In genomic region chr1:240577095-240577494, GRCh38 we compare ENCODE assay signal across 14 cellular contexts. TPM values are rescaled to one million over a fixed set of nuclear protein-coding genes. Genes with fewer than 3 reads are reported as not detected.
"Had no signal": no experiment of that assay in that cellular context is flagged by ENCODE, and none has a peak within 500 bp of the region (broad histone marks: within the 10 kb centered on the region; RNA-seq: fewer than 3 reads in every experiment).

No MANE protein-coding gene starts in this region.

- H3K27ac ChIP-seq: colonic mucosa, hepatocyte, neutrophil, right atrium auricular region had no signal

- H3K4me1 ChIP-seq: colonic mucosa, right atrium auricular region had no signal

- H3K27me3 ChIP-seq: colonic mucosa, hepatocyte, neutrophil, right atrium auricular region had no signal

- H3K27ac Mint-ChIP-seq: activated CD4-positive, alpha-beta memory T cell treated with anti-CD3 and anti-CD28 coated beads for 36 hours; activated naive CD8-positive, alpha-beta T cell treated with anti-CD3 and anti-CD28 coated beads, Interleukin-2, amount 50 U/mL, for 24 hours; mesothelial cell of epicardium had no signal

- H3K4me1 Mint-ChIP-seq: mesothelial cell of epicardium had no signal

- H3K9me3 Mint-ChIP-seq: activated naive CD8-positive, alpha-beta T cell treated with anti-CD3 and anti-CD28 coated beads, Interleukin-2, amount 50 U/mL, for 24 hours; mesothelial cell of epicardium had no signal

- H3K9me3 ChIP-seq: colonic mucosa, neutrophil, right atrium auricular region had no signal

- H2AFZ ChIP-seq: hepatocyte had no signal

- DNase-seq: activated CD4-positive, alpha-beta memory T cell treated with anti-CD3 and anti-CD28 coated beads for 36 hours; activated CD4-positive, CD25-positive, alpha-beta regulatory T cell treated with anti-CD3 and anti-CD28 coated beads, Interleukin-2, amount 50 U/mL, for 72 hours; activated T-cell treated with anti-CD3 and anti-CD28 coated beads, Interleukin-2, amount 50 U/mL, for 4 hours; colonic mucosa; effector CD4-positive, alpha-beta T cell; stimulated activated CD4-positive, alpha-beta T cell treated with anti-CD3 and anti-CD28 coated beads, Interleukin-2, amount 100 ng/mL, for 24 hours; substantia nigra; trophoblast cell had no signal

- H3K36me3 Mint-ChIP-seq: activated CD4-positive, alpha-beta memory T cell treated with anti-CD3 and anti-CD28 coated beads for 36 hours; mesothelial cell of epicardium had no signal

- H3K4me3 Mint-ChIP-seq: activated CD4-positive, alpha-beta memory T cell treated with anti-CD3 and anti-CD28 coated beads for 36 hours; mesothelial cell of epicardium had no signal

- H3K36me3 ChIP-seq: colonic mucosa, neutrophil, right atrium auricular region had no signal

- H3K4me3 ChIP-seq: colonic mucosa, hepatocyte had no signal

- H3K27me3 Mint-ChIP-seq: activated CD4-positive, alpha-beta memory T cell treated with anti-CD3 and anti-CD28 coated beads for 36 hours; activated naive CD8-positive, alpha-beta T cell treated with anti-CD3 and anti-CD28 coated beads, Interleukin-2, amount 50 U/mL, for 24 hours had no signal

RNA-seq across cellular contexts. Expression of gene GREM2, which starts 34.9 kb away (rescaled TPM):
- total RNA-seq: activated T-cell treated with anti-CD3 and anti-CD28 coated beads, Interleukin-2, amount 50 U/mL, for 4 hours; cardiac septum; right atrium auricular region had no signal
